11 cellular contexts compared by ENCODE assay signal in the genomic region with DNA sequence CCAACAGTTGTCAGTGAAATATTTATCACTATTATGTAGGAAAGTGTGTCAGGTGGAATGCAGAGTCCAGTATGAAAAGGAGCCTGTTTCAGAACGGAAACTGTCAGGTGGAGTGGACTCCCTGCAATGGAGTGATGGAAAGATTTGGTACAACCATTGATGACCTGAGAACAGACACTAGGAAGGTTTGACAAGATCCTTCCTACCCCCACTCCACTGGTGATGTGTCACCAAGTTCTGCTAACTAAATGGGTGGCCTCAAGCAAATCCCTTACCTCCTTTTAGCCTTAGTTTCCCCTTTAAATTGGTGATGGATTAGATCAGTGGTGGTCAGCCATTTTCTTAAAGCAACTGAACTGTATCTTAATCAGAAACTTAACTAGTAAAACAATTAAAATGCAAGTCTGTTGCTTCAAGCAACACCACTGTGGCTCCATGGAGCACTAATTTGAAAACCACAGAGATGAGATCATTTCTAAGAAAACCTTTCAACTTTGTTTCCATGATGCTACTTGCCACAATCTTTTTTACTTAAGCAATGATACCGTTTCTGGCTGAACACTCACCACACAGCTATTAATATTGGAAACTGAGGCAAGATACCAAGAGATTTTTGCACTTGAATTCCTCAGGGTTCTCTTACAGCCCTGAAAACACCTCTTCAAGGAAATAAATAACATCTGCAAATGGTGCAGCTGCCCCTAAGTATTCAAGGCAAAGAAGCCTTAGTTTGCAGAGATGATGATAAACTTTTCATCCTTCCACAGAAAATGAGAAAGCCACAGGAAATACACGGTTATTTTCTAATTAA.
DNase-seq lines count a peak whose midpoint lies in the region; TF ChIP-seq lines count a peak whose summit lies in the region.
"Had no signal": no experiment of that assay in that cellular context is flagged by ENCODE, and none has a peak within 500 bp of the region (broad histone marks: within the 10 kb centered on the region; RNA-seq: fewer than 3 reads in every experiment).

No MANE protein-coding gene starts in this region.

- H3K4me1 ChIP-seq in right atrium auricular region (peaks cover 0 to 12% of the 10 kb centered on the region in 2 donors), stomach (peaks cover 8 to 14% (median 11%) of the 10 kb centered on the region in 4 donors)
- H3K4me1 ChIP-seq: uterus had no signal

- TF ChIP-seq EP300 in stomach (IDR thresholded peaks at IDR 0.05), result no peak

- H3K9me3 ChIP-seq in right atrium auricular region (no peaks in the 10 kb centered on the region), stomach (no peaks in the 10 kb centered on the region)
- H3K9me3 ChIP-seq: SK-N-SH, uterus had no signal

- no peaks in the 10 kb centered on the region for H3K36me3 ChIP-seq in right atrium auricular region
- H3K36me3 ChIP-seq in stomach, result peaks cover 0 to 28% (median 23%) of the 10 kb centered on the region in 4 donors

- H3K27me3 ChIP-seq in right atrium auricular region (peaks cover 0 to 3% of the 10 kb centered on the region in 2 donors), stomach (peaks cover 0 to 14% (median under 1%) of the 10 kb centered on the region in 3 donors)
- H3K27me3 ChIP-seq: uterus had no signal

- DNase-seq in CD1c-positive myeloid dendritic cell (ENCODE audit: extremely low spot score), result peak; percentile 56
- DNase-seq in GM20000 (ENCODE audit: low spot score), result peak; percentile 73
- DNase-seq in OCI-M1 (lab: John Stamatoyannopoulos, UW), result peak; percentile 87
- peak; percentile 58 for DNase-seq in central memory CD4-positive, alpha-beta T cell
- DNase-seq in NCI-H2196 (lab: John Stamatoyannopoulos, UW; ENCODE audit: unreplicated experiment), result no peak
- no peak for DNase-seq in substantia nigra (lab: John Stamatoyannopoulos, UW)
- no peak for DNase-seq in right atrium auricular region (ENCODE audit: low spot score)
- no peak for DNase-seq in stomach
- DNase-seq: NCI-H146, SK-N-SH, uterus had no signal

- 78 to 86% (median 83%) methylated on average over 3 of the region's 3 CpGs for WGBS in stomach, 5 donors

- intact Hi-C loops in stomach (cut with DNase I; ENCODE audit: low total_unique reads), result no loop called here

- no peak for TF ChIP-seq CTCF in GM20000 (IDR thresholded peaks at IDR 0.05; ENCODE audit: extremely low read depth, missing control alignments)
- TF ChIP-seq CTCF in right atrium auricular region (IDR thresholded peaks at IDR 0.05), result no peak
- TF ChIP-seq CTCF in stomach (IDR thresholded peaks at IDR 0.05), result no peak

- TF ChIP-seq POLR2A in stomach (IDR thresholded peaks at IDR 0.05), result no peak

- no peak overlapping the region for H3K4me3 ChIP-seq in right atrium auricular region
- H3K4me3 ChIP-seq in stomach, result no peak overlapping the region
- H3K4me3 ChIP-seq: uterus had no signal

- H3K27ac ChIP-seq in substantia nigra (ENCODE audit: low read depth, low read length, poor library complexity, severe bottlenecking) (no peak overlapping the region), right atrium auricular region (no peak overlapping the region), stomach (peak overlapping the region in 2 of 5 donors; percentile 8 to 44)
- H3K27ac ChIP-seq: uterus had no signal

Comparison
In these comparisons a context has a peak if more than half of its experiments do, and no peak if none do; other contexts are left out.
1. DNase-seq: peak in CD1c-positive myeloid dendritic cell (single experiment), GM20000 (single experiment), OCI-M1 (single experiment) and central memory CD4-positive, alpha-beta T cell (single experiment); none in NCI-H2196 (single experiment), substantia nigra (0 of 49), right atrium auricular region (single experiment) and stomach (single experiment).